In the genomic region with DNA sequence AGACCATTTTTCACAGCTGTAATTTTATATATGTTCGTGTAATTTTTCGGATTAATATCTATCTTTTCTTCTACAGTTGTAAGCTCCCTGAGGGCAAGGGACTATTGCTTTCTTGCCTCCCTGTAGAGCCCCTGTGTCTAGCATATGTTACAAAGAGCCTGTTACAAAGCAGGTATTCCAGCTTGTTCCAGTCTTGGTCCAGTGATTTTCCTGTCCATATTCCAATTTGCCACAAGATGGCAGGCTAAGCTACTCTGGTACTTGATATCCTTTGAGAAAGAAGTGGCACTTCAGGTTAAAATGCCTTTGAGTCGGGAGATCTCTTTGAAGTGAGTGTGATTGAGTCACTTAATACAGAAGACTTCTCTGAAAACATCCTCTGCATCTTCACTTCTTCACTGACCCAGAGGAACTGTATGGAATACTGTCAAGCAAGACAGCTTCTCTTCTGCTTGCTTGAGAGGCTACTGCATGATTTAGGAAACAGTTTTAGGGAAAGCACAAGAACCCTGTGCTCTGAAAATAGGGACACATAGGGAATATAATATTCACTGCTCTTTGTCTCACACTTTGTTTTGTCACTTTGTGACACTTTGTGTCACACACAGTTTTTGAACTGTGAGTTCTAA, we compare ENCODE assay signal across 8 cellular contexts. TPM values are rescaled to one million over a fixed set of nuclear protein-coding genes. Genes with fewer than 3 reads are reported as not detected.
DNase-seq lines count a peak whose midpoint lies in the region; ATAC-seq and TF ChIP-seq lines count a peak whose summit lies in the region.

No MANE protein-coding gene starts in this region.

- peak; percentile 76 for TF ChIP-seq CTCF in BJ (IDR thresholded peaks at IDR 0.05; ENCODE audit: insufficient read depth, low read depth, low read length)
- TF ChIP-seq CTCF in chondrocyte (IDR thresholded peaks at IDR 0.05) = peak; percentile 85
- peak; percentile 60 for TF ChIP-seq CTCF in mesothelial cell of epicardium (IDR thresholded peaks at IDR 0.05; ENCODE audit: unreplicated experiment)

- POLR2A ChIA-PET in BJ (lab: Charles Lee) = no interaction called here

- H3K36me3 Mint-ChIP-seq in chondrocyte (ENCODE audit: low read depth) (no peaks in the 10 kb centered on the region), mesothelial cell of epicardium (no peaks in the 10 kb centered on the region)

- H3K36me3 ChIP-seq in BJ (ENCODE audit: control insufficient read depth, insufficient read depth, low read length) = no peaks in the 10 kb centered on the region

- no peaks in the 10 kb centered on the region; the same call in 1 of the 2 replicates for H3K27me3 ChIP-seq in BJ (ENCODE audit: control insufficient read depth, insufficient read depth, low read length)

- H3K4me1 Mint-ChIP-seq in chondrocyte (ENCODE audit: low read depth) = peaks cover 14% of the 10 kb centered on the region
- H3K4me1 Mint-ChIP-seq in mesothelial cell of epicardium = peaks cover 18% of the 10 kb centered on the region

- H3K9me3 Mint-ChIP-seq in chondrocyte (ENCODE audit: low read depth) (no peaks in the 10 kb centered on the region), mesothelial cell of epicardium (no peaks in the 10 kb centered on the region)

- H3K4me3 Mint-ChIP-seq in chondrocyte (ENCODE audit: unreplicated experiment) = no peak overlapping the region
- H3K4me3 Mint-ChIP-seq in mesothelial cell of epicardium = no peak overlapping the region

- H3K27me3 Mint-ChIP-seq in chondrocyte (ENCODE audit: low read depth) (peaks cover 3% of the 10 kb centered on the region), mesothelial cell of epicardium (ENCODE audit: low read depth) (peaks cover 5% of the 10 kb centered on the region)

- ATAC-seq in GM19351 (IDR thresholded peaks at IDR 0.05; ENCODE audit: unreplicated experiment) = no peak

- H3K4me3 ChIP-seq in BJ (ENCODE audit: low read depth, low read length) = no peak overlapping the region

- no peak for DNase-seq in BJ (ENCODE audit: low read depth)
- peak; percentile 53 for DNase-seq in HT1080 (ENCODE audit: low read depth)
- peak; percentile 82 for DNase-seq in NCI-H69 (lab: John Stamatoyannopoulos, UW)
- DNase-seq in chondrocyte (ENCODE audit: low spot score) = no peak
- no peak for DNase-seq in mesothelial cell of epicardium (ENCODE audit: low spot score in 2 of 2, unreplicated experiment in 2 of 2)
- no peak for DNase-seq in activated T-cell treated with anti-CD3 and anti-CD28 coated beads for 4 hours
- no peak for DNase-seq in stimulated activated naive CD4-positive, alpha-beta T cell treated with Interleukin-2 at 50 U/mL for 16 hours (lab: John Stamatoyannopoulos, UW)

- CTCF ChIA-PET in BJ (lab: Yijun Ruan, JAX) = interaction anchor here (0.6 to 5.9 kb wide), 27 partner anchors 9 to 1418 kb away, joined by 3 to 107 read pairs (median 4); no protein-coding TSS in a partner anchor

- H3K27ac Mint-ChIP-seq in chondrocyte (ENCODE audit: unreplicated experiment) = no peak overlapping the region
- no peak overlapping the region for H3K27ac Mint-ChIP-seq in mesothelial cell of epicardium

RNA-seq across cellular contexts. Expression of gene CAVIN4, which starts 24.5 kb away (rescaled TPM):
- 0.21 and 0.28 TPM in 2 replicates for polyA plus RNA-seq in BJ (2011; rRNA removed)
- polyA minus RNA-seq in BJ (2011; rRNA and poly(A)+ RNA removed) = 0.05 TPM in 1 of 2 replicates, not detected in the other
- total RNA-seq in HT1080 (2014; rRNA removed; shearing (Covaris generic)) = 0.45 and 0.80 TPM in 2 replicates
- 0.53 and 0.80 TPM in 2 replicates for polyA plus RNA-seq in HT1080 (2015; cell fraction: cytosol; rRNA removed)
- polyA plus RNA-seq in HT1080 (2015; cell fraction: nucleus; rRNA removed) = 1.6 and 1.9 TPM in 2 replicates
- 0.46 to 0.87 TPM (median 0.62 TPM) in 3 replicates for total RNA-seq in chondrocyte
- total RNA-seq in mesothelial cell of epicardium = 4.3 to 4.9 TPM (median 4.8 TPM) in 3 replicates

Comparison
In these comparisons a context has a peak if more than half of its experiments do, and no peak if none do; other contexts are left out.
1. DNase-seq: peak in HT1080 (single experiment) and NCI-H69 (single experiment); none in BJ (single experiment), chondrocyte (single experiment), mesothelial cell of epicardium (0 of 2), activated T-cell treated with anti-CD3 and anti-CD28 coated beads for 4 hours (single experiment) and stimulated activated naive CD4-positive, alpha-beta T cell treated with Interleukin-2 at 50 U/mL for 16 hours (single experiment).
2. Peak in every context shown above with its lines, with median percentiles within 50 percentile points of each other: CTCF ChIP-seq.